8 cellular contexts compared by ENCODE assay signal in genomic region chr15:61227269-61228024, GRCh38. TPM values are rescaled to one million over a fixed set of nuclear protein-coding genes. Genes with fewer than 3 reads are reported as not detected.
DNase-seq lines count a peak whose midpoint lies in the region; ATAC-seq and TF ChIP-seq lines count a peak whose summit lies in the region.

No MANE protein-coding gene starts in this region.

- TF ChIP-seq CTCF in fibroblast of mammary gland (conservative IDR thresholded peaks at IDR 0.05; ENCODE audit: control insufficient read depth, insufficient read depth, low read depth, low read length), result no peak

- H3K36me3 Mint-ChIP-seq in activated naive CD4-positive, alpha-beta T cell treated with anti-CD3 and anti-CD28 coated beads, Interleukin-2, amount 10 ng/mL, durations not matched to agents 7 days and 5 days, result no peaks in the 10 kb centered on the region
- H3K36me3 Mint-ChIP-seq in activated naive CD4-positive, alpha-beta T cell treated with anti-CD3 and anti-CD28 coated beads, Interleukin-2, amount 50 U/mL, for 72 hours, result peaks cover 0 to 7% of the 10 kb centered on the region in 2 donors
- no peaks in the 10 kb centered on the region for H3K36me3 Mint-ChIP-seq in naive thymus-derived CD4-positive, alpha-beta T cell

- no peak overlapping the region for H3K27ac Mint-ChIP-seq in activated naive CD4-positive, alpha-beta T cell treated with anti-CD3 and anti-CD28 coated beads, Interleukin-2, amount 10 ng/mL, durations not matched to agents 7 days and 5 days
- no peak overlapping the region for H3K27ac Mint-ChIP-seq in activated naive CD4-positive, alpha-beta T cell treated with anti-CD3 and anti-CD28 coated beads, Interleukin-2, amount 50 U/mL, for 72 hours
- no peak overlapping the region for H3K27ac Mint-ChIP-seq in naive thymus-derived CD4-positive, alpha-beta T cell

- no peaks in the 10 kb centered on the region for H3K9me3 ChIP-seq in SJSA1 (replicated peaks)
- no peaks in the 10 kb centered on the region for H3K9me3 ChIP-seq in naive thymus-derived CD4-positive, alpha-beta T cell (ENCODE audit: control insufficient read depth in 2 of 3, low read length in 3 of 3)

- H3K4me3 ChIP-seq in SJSA1 (peak overlapping the region; percentile 51), fibroblast of mammary gland (ENCODE audit: control insufficient read depth, low read depth, low read length) (peak overlapping the region; percentile 62)
- no peak overlapping the region for H3K4me3 ChIP-seq in naive thymus-derived CD4-positive, alpha-beta T cell (ENCODE audit: low read length)

- no peak for DNase-seq in activated naive CD4-positive, alpha-beta T cell treated with anti-CD3 and anti-CD28 coated beads, Interleukin-2, amount 10 ng/mL, durations not matched to agents 7 days and 5 days
- DNase-seq in activated naive CD4-positive, alpha-beta T cell treated with anti-CD3 and anti-CD28 coated beads, Interleukin-2, amount 50 U/mL, for 72 hours (ENCODE audit: low spot score in 2 of 2), result no peak
- DNase-seq in SJSA1 (ENCODE audit: low read depth in 1 of 2, low spot score in 2 of 2) (peak; percentile 52 to 57), fibroblast of mammary gland (ENCODE audit: low read depth) (peak; percentile 65), middle frontal gyrus (ENCODE audit: extremely low spot score, low spot score) (no peak)
- no peak for DNase-seq in naive thymus-derived CD4-positive, alpha-beta T cell
- DNase-seq in effector CD8-positive, alpha-beta T cell (lab: John Stamatoyannopoulos, UW), result no peak

- intact Hi-C loops in naive thymus-derived CD4-positive, alpha-beta T cell (cut with micrococcal nuclease), result no loop called here

- H3K4me3 Mint-ChIP-seq in activated naive CD4-positive, alpha-beta T cell treated with anti-CD3 and anti-CD28 coated beads, Interleukin-2, amount 10 ng/mL, durations not matched to agents 7 days and 5 days, result peak overlapping the region; percentile 21
- peak overlapping the region; percentile 53 to 83 (median 62) for H3K4me3 Mint-ChIP-seq in naive thymus-derived CD4-positive, alpha-beta T cell

- POLR2A ChIA-PET in naive thymus-derived CD4-positive, alpha-beta T cell (lab: Charles Lee), result no interaction called here

- H3K27me3 ChIP-seq in SJSA1 (replicated peaks), result peaks cover 27% of the 10 kb centered on the region
- H3K27me3 ChIP-seq in naive thymus-derived CD4-positive, alpha-beta T cell (ENCODE audit: control insufficient read depth in 2 of 2, insufficient read depth in 2 of 2, low read length in 2 of 2), result peaks cover 0 to 7% of the 10 kb centered on the region in 2 donors

- H3K27ac ChIP-seq in SJSA1, result no peak overlapping the region
- H3K27ac ChIP-seq in naive thymus-derived CD4-positive, alpha-beta T cell (ENCODE audit: low read depth, low read length), result no peak overlapping the region

- H3K36me3 ChIP-seq in SJSA1, result no peaks in the 10 kb centered on the region
- H3K36me3 ChIP-seq in naive thymus-derived CD4-positive, alpha-beta T cell (ENCODE audit: control insufficient read depth in 2 of 3, insufficient read depth in 3 of 3, low read length in 3 of 3), result no peaks in the 10 kb centered on the region

- ATAC-seq in activated naive CD4-positive, alpha-beta T cell treated with anti-CD3 and anti-CD28 coated beads, Interleukin-2, amount 50 U/mL, for 72 hours, result no peak
- no peak for ATAC-seq in naive thymus-derived CD4-positive, alpha-beta T cell
- ATAC-seq in GM21447 (IDR thresholded peaks at IDR 0.05; ENCODE audit: unreplicated experiment), result no peak

- CTCF ChIA-PET in activated naive CD4-positive, alpha-beta T cell treated with anti-CD3 and anti-CD28 coated beads, Interleukin-2, amount 10 ng/mL, durations not matched to agents 7 days and 5 days (lab: Charles Lee), result interaction anchor here (0.9 kb wide), 1 partner anchor 295 kb away, joined by 3 read pairs; no protein-coding TSS in a partner anchor
- CTCF ChIA-PET in naive thymus-derived CD4-positive, alpha-beta T cell (lab: Charles Lee), result no interaction called here

- H3K9me3 Mint-ChIP-seq in activated naive CD4-positive, alpha-beta T cell treated with anti-CD3 and anti-CD28 coated beads, Interleukin-2, amount 10 ng/mL, durations not matched to agents 7 days and 5 days, result no peaks in the 10 kb centered on the region
- H3K9me3 Mint-ChIP-seq in activated naive CD4-positive, alpha-beta T cell treated with anti-CD3 and anti-CD28 coated beads, Interleukin-2, amount 50 U/mL, for 72 hours, result no peaks in the 10 kb centered on the region
- H3K9me3 Mint-ChIP-seq in naive thymus-derived CD4-positive, alpha-beta T cell, result peaks cover 0 to 1% (median 0%) of the 10 kb centered on the region in 11 donors

- peaks cover 4% of the 10 kb centered on the region; the same call in 1 of the 2 replicates for H3K4me1 ChIP-seq in SJSA1 (replicated peaks)
- H3K4me1 ChIP-seq in naive thymus-derived CD4-positive, alpha-beta T cell (ENCODE audit: control insufficient read depth in 2 of 2, insufficient read depth in 2 of 2, low read length in 2 of 2), result peaks cover 0 to 9% of the 10 kb centered on the region in 2 donors

- peaks cover 12% of the 10 kb centered on the region for H3K4me1 Mint-ChIP-seq in activated naive CD4-positive, alpha-beta T cell treated with anti-CD3 and anti-CD28 coated beads, Interleukin-2, amount 10 ng/mL, durations not matched to agents 7 days and 5 days
- peaks cover 0 to 20% (median 9%) of the 10 kb centered on the region in 7 donors for H3K4me1 Mint-ChIP-seq in naive thymus-derived CD4-positive, alpha-beta T cell

- peaks cover 88% of the 10 kb centered on the region for H3K27me3 Mint-ChIP-seq in activated naive CD4-positive, alpha-beta T cell treated with anti-CD3 and anti-CD28 coated beads, Interleukin-2, amount 10 ng/mL, durations not matched to agents 7 days and 5 days
- H3K27me3 Mint-ChIP-seq in naive thymus-derived CD4-positive, alpha-beta T cell, result peaks cover 67 to 88% (median 70%) of the 10 kb centered on the region in 5 donors

RNA-seq across cellular contexts. Expression of gene RORA, which starts 1.7 kb away (rescaled TPM):
- total RNA-seq in activated naive CD4-positive, alpha-beta T cell treated with anti-CD3 and anti-CD28 coated beads, Interleukin-2, amount 50 U/mL, for 72 hours, result 10 to 100 TPM; 22.5 to 54.3 TPM
- 2.3 and 23.6 TPM in 2 replicates for total RNA-seq in SJSA1 (2014; rRNA removed; shearing (Covaris generic))
- total RNA-seq in naive thymus-derived CD4-positive, alpha-beta T cell, result 100 to 1,000 TPM in 2 of 5 experiments, 10 to 100 TPM in 3; 39.1 to 115 (median 88.5) TPM
- polyA plus RNA-seq in naive thymus-derived CD4-positive, alpha-beta T cell, result 10 to 100 TPM; 32.3 to 36.3 TPM

Comparison
In these comparisons a context has a peak if more than half of its experiments do, and no peak if none do; other contexts are left out.
1. DNase-seq: peak in SJSA1 (2 of 2) and fibroblast of mammary gland (single experiment); none in activated naive CD4-positive, alpha-beta T cell treated with anti-CD3 and anti-CD28 coated beads, Interleukin-2, amount 10 ng/mL, durations not matched to agents 7 days and 5 days (single experiment), activated naive CD4-positive, alpha-beta T cell treated with anti-CD3 and anti-CD28 coated beads, Interleukin-2, amount 50 U/mL, for 72 hours (0 of 2), naive thymus-derived CD4-positive, alpha-beta T cell (0 of 9), middle frontal gyrus (single experiment) and effector CD8-positive, alpha-beta T cell (single experiment).